ENCODE assay signal across 8 cellular contexts in genomic region chr18:13268035-13268700, GRCh38. TPM values are rescaled to one million over a fixed set of nuclear protein-coding genes. Genes with fewer than 3 reads are reported as not detected.
DNase-seq lines count a peak whose midpoint lies in the region; ATAC-seq and TF ChIP-seq lines count a peak whose summit lies in the region.

No MANE protein-coding gene starts in this region.

- TF ChIP-seq CTCF in right atrium auricular region (IDR thresholded peaks at IDR 0.05) (no peak), choroid plexus epithelial cell (conservative IDR thresholded peaks at IDR 0.05; ENCODE audit: low read depth, low read length) (peak; percentile 2), omental fat pad (IDR thresholded peaks at IDR 0.05) (no peak)

- H3K27ac ChIP-seq in right atrium auricular region (peak overlapping the region; percentile 70 to 85), muscle layer of duodenum (ENCODE audit: low read length) (peak overlapping the region; percentile 47)

- intact Hi-C loops in Right ventricle myocardium superior (cut with DNase I) = no loop called here

- H3K36me3 ChIP-seq in right atrium auricular region (no peaks in the 10 kb centered on the region), muscle layer of duodenum (ENCODE audit: control insufficient read depth in 1 of 2, insufficient read depth in 2 of 2, low read length in 2 of 2) (no peaks in the 10 kb centered on the region)

- H3K27me3 ChIP-seq in right atrium auricular region (no peaks in the 10 kb centered on the region), muscle layer of duodenum (ENCODE audit: low read depth, low read length) (no peaks in the 10 kb centered on the region)

- DNase-seq in right atrium auricular region (ENCODE audit: low spot score) (peak; percentile 76), Right ventricle myocardium superior (no peak), choroid plexus epithelial cell (ENCODE audit: low read depth) (peak; percentile 69), omental fat pad (ENCODE audit: low spot score) (no peak), hepatic stellate cell (ENCODE audit: low spot score) (no peak), activated gamma-delta T cell treated with Interleukin-2 at 50 U/mL for 16 hours (no peak)

- H3K4me1 ChIP-seq in right atrium auricular region = peaks cover 0 to 97% of the 10 kb centered on the region in 2 donors
- peaks cover 26 to 56% of the 10 kb centered on the region in 2 donors for H3K4me1 ChIP-seq in muscle layer of duodenum (ENCODE audit: control insufficient read depth in 1 of 2, insufficient read depth in 2 of 2, low read length in 2 of 2)

- H3K4me3 ChIP-seq in right atrium auricular region = no peak overlapping the region
- H3K4me3 ChIP-seq in choroid plexus epithelial cell (ENCODE audit: low read depth, low read length) = no peak overlapping the region
- H3K4me3 ChIP-seq in muscle layer of duodenum (ENCODE audit: low read depth in 1 of 2, low read length in 2 of 2) = peak overlapping the region in 1 of 2 donors; percentile 3

- H3K9me3 ChIP-seq in right atrium auricular region (no peaks in the 10 kb centered on the region), muscle layer of duodenum (ENCODE audit: control insufficient read depth in 1 of 2, low read length in 2 of 2) (no peaks in the 10 kb centered on the region)

- ATAC-seq in Right ventricle myocardium superior (ENCODE audit: poor library complexity) (no peak), omental fat pad (ENCODE audit: low FRiP score) (no peak), HG03097 (IDR thresholded peaks at IDR 0.05; ENCODE audit: low FRiP score, unreplicated experiment) (no peak)

RNA-seq across cellular contexts. Expression of gene LDLRAD4, which starts 49.6 kb away (rescaled TPM):
- total RNA-seq in right atrium auricular region (10 to 100 TPM; 33.1 to 41.2 TPM), Right ventricle myocardium superior (29.3 TPM), omental fat pad (10 to 100 TPM; 23.9 to 38.3 (median 27.0) TPM)

Comparison
In these comparisons a context has a peak if more than half of its experiments do, and no peak if none do; other contexts are left out.
1. DNase-seq: peak in right atrium auricular region (single experiment) and choroid plexus epithelial cell (single experiment); none in Right ventricle myocardium superior (single experiment), omental fat pad (single experiment), hepatic stellate cell (single experiment) and activated gamma-delta T cell treated with Interleukin-2 at 50 U/mL for 16 hours (single experiment).